ENCODE assay signal across 36 cellular contexts in the genomic region with DNA sequence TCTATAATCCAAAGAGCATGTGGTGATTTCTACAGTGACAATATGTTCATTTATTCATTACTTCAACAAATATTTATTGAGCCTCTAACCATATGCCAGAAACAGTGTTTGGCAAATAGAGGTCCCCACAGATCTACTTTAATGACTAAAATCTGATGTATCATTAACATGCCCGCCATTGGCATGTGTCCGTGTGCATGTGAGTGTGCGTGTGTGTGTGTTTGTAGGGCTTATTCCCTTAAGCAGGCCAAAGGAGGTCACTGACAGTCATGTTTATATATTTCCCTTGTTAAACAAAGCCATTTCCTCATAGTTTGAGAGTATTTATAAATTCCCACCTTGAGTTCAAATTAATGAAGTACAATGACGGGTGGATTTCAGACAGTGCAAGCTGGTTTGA.
"Had no signal": no experiment of that assay in that cellular context is flagged by ENCODE, and none has a peak within 500 bp of the region (broad histone marks: within the 10 kb centered on the region; RNA-seq: fewer than 3 reads in every experiment).

No MANE protein-coding gene starts in this region.

- H3K36me3 Mint-ChIP-seq: activated CD8-positive, alpha-beta memory T cell treated with anti-CD3 and anti-CD28 coated beads, Interleukin-2, amount 10 ng/mL, durations not matched to agents 7 days and 5 days; activated naive CD4-positive, alpha-beta T cell treated with anti-CD3 and anti-CD28 coated beads, Interleukin-2, amount 50 U/mL, for 72 hours; activated naive CD8-positive, alpha-beta T cell treated with anti-CD3 and anti-CD28 coated beads for 36 hours; WTC11 had no signal

- ATAC-seq: activated CD4-positive, alpha-beta T cell treated with anti-CD3 and anti-CD28 coated beads for 36 hours; activated CD4-positive, CD25-positive, alpha-beta regulatory T cell treated with anti-CD3 and anti-CD28 coated beads, Interleukin-2, amount 50 U/mL, for 24 hours; activated CD8-positive, alpha-beta memory T cell treated with anti-CD3 and anti-CD28 coated beads, Interleukin-2, amount 10 ng/mL, durations not matched to agents 7 days and 5 days; activated CD8-positive, alpha-beta T cell treated with anti-CD3 and anti-CD28 coated beads, Interleukin-2, amount 10 ng/mL, durations not matched to agents 7 days and 5 days; activated naive CD4-positive, alpha-beta T cell treated with anti-CD3 and anti-CD28 coated beads, Interleukin-2, amount 50 U/mL, for 72 hours; activated T-helper 17 cell treated with anti-CD3 and anti-CD28 coated beads, Interleukin-2, amount 50 U/mL, for 72 hours; body of pancreas; WTC11 had no signal

- H3K27me3 ChIP-seq: adrenal gland, body of pancreas, brain microvascular endothelial cell, breast epithelium had no signal

- H3K27ac Mint-ChIP-seq: activated CD4-positive, alpha-beta memory T cell treated with anti-CD3 and anti-CD28 coated beads, Interleukin-2, amount 10 ng/mL, durations not matched to agents 7 days and 5 days; activated CD4-positive, alpha-beta T cell treated with anti-CD3 and anti-CD28 coated beads for 36 hours; activated CD4-positive, alpha-beta T cell treated with anti-CD3 and anti-CD28 coated beads, Interleukin-2, amount 10 ng/mL, durations not matched to agents 7 days and 5 days; activated CD8-positive, alpha-beta memory T cell treated with anti-CD3 and anti-CD28 coated beads, Interleukin-2, amount 10 ng/mL, durations not matched to agents 7 days and 5 days; activated CD8-positive, alpha-beta T cell treated with anti-CD3 and anti-CD28 coated beads, Interleukin-2, amount 10 ng/mL, durations not matched to agents 7 days and 5 days; activated naive CD4-positive, alpha-beta T cell treated with anti-CD3 and anti-CD28 coated beads for 36 hours; activated naive CD4-positive, alpha-beta T cell treated with anti-CD3 and anti-CD28 coated beads, Interleukin-2, amount 50 U/mL, for 72 hours; activated naive CD8-positive, alpha-beta T cell treated with anti-CD3 and anti-CD28 coated beads for 36 hours; activated T-cell treated with anti-CD3 and anti-CD28 coated beads, Interleukin-2, amount 50 U/mL, for 24 hours; activated T-helper 1 cell treated with anti-CD3 and anti-CD28 coated beads, Interleukin-12 subunit alpha, Interleukin-12 subunit beta, Interleukin-2, Interleukin-4 antibody, amounts not matched to agents 30 ng/mL and 10 ng/mL and 1 ng/mL, durations not matched to agents 14 hours and 24 hours and 36 hours; activated T-helper 17 cell treated with anti-CD3 and anti-CD28 coated beads, Interleukin-2, amount 50 U/mL, for 72 hours; T-helper 1 cell treated with Interleukin-12 subunit alpha and Interleukin-12 subunit beta and Interleukin-4 antibody, amounts not matched to agents 30 μg/mL and 1 μg/mL, for 36 hours; T-helper 2 cell treated with Interferon-gamma antibody and Interleukin-4, amounts not matched to agents 5 μg/mL and 100 μg/mL, for 36 hours; WTC11 had no signal

- H3K4me3 Mint-ChIP-seq: activated CD4-positive, alpha-beta memory T cell treated with anti-CD3 and anti-CD28 coated beads, Interleukin-2, amount 10 ng/mL, durations not matched to agents 7 days and 5 days; activated CD4-positive, alpha-beta T cell treated with anti-CD3 and anti-CD28 coated beads for 36 hours; activated CD4-positive, alpha-beta T cell treated with anti-CD3 and anti-CD28 coated beads, Interleukin-2, amount 10 ng/mL, durations not matched to agents 7 days and 5 days; activated CD8-positive, alpha-beta memory T cell treated with anti-CD3 and anti-CD28 coated beads, Interleukin-2, amount 10 ng/mL, durations not matched to agents 7 days and 5 days; activated CD8-positive, alpha-beta T cell treated with anti-CD3 and anti-CD28 coated beads, Interleukin-2, amount 10 ng/mL, durations not matched to agents 7 days and 5 days; activated naive CD4-positive, alpha-beta T cell treated with anti-CD3 and anti-CD28 coated beads for 36 hours; activated naive CD8-positive, alpha-beta T cell treated with anti-CD3 and anti-CD28 coated beads for 36 hours; activated T-cell treated with anti-CD3 and anti-CD28 coated beads, Interleukin-2, amount 50 U/mL, for 24 hours; activated T-helper 1 cell treated with anti-CD3 and anti-CD28 coated beads, Interleukin-12 subunit alpha, Interleukin-12 subunit beta, Interleukin-2, Interleukin-4 antibody, amounts not matched to agents 30 ng/mL and 10 ng/mL and 1 ng/mL, durations not matched to agents 14 hours and 24 hours and 36 hours; activated T-helper 17 cell treated with anti-CD3 and anti-CD28 coated beads, Interleukin-2, amount 50 U/mL, for 72 hours; T-helper 1 cell treated with Interleukin-12 subunit alpha and Interleukin-12 subunit beta and Interleukin-4 antibody, amounts not matched to agents 30 μg/mL and 1 μg/mL, for 36 hours; T-helper 2 cell treated with Interferon-gamma antibody and Interleukin-4, amounts not matched to agents 5 μg/mL and 100 μg/mL, for 36 hours; WTC11 had no signal

- DNase-seq: activated CD4-positive, alpha-beta memory T cell treated with anti-CD3 and anti-CD28 coated beads, Interleukin-2, amount 10 ng/mL, durations not matched to agents 7 days and 5 days; activated CD4-positive, alpha-beta T cell treated with anti-CD3 and anti-CD28 coated beads for 1 hour; activated CD4-positive, alpha-beta T cell treated with anti-CD3 and anti-CD28 coated beads for 36 hours; activated CD4-positive, alpha-beta T cell treated with anti-CD3 and anti-CD28 coated beads for 48 hours; activated CD4-positive, alpha-beta T cell treated with anti-CD3 and anti-CD28 coated beads, Interleukin-2, amount 10 ng/mL, durations not matched to agents 7 days and 5 days; activated CD4-positive, alpha-beta T cell treated with anti-CD3 and anti-CD28 coated beads, Interleukin-2, amount 50 U/mL, for 48 hours; activated CD4-positive, CD25-positive, alpha-beta regulatory T cell; activated CD8-positive, alpha-beta memory T cell treated with anti-CD3 and anti-CD28 coated beads for 24 hours; activated CD8-positive, alpha-beta memory T cell treated with anti-CD3 and anti-CD28 coated beads, Interleukin-2, amount 10 ng/mL, durations not matched to agents 7 days and 5 days; activated CD8-positive, alpha-beta memory T cell treated with anti-CD3 and anti-CD28 coated beads, Interleukin-2, amount 50 U/mL, for 48 hours; activated CD8-positive, alpha-beta T cell treated with anti-CD3 and anti-CD28 coated beads, Interleukin-2, amount 10 ng/mL, durations not matched to agents 7 days and 5 days; activated effector memory CD4-positive, alpha-beta T cell treated with anti-CD3 and anti-CD28 coated beads, Interleukin-2, amount 50 U/mL, for 16 hours; activated gamma-delta T cell treated with Interleukin-2 at 50 U/mL for 16 hours; activated naive CD4-positive, alpha-beta T cell; activated naive CD4-positive, alpha-beta T cell treated with anti-CD3 and anti-CD28 coated beads for 36 hours; activated naive CD4-positive, alpha-beta T cell treated with anti-CD3 and anti-CD28 coated beads, Interleukin-2, amount 50 U/mL, for 16 hours; activated naive CD8-positive, alpha-beta T cell treated with anti-CD3 and anti-CD28 coated beads for 36 hours; activated T-cell treated with anti-CD3 and anti-CD28 coated beads, Interleukin-2, amount 50 U/mL, for 24 hours; activated T-cell treated with anti-CD3 and anti-CD28 coated beads, Interleukin-2, amount 50 U/mL, for 48 hours; adrenal gland; amniotic stem cell; aorta; body of pancreas; brain microvascular endothelial cell; central memory CD4-positive, alpha-beta T cell; T-helper 2 cell; T-helper 9 cell; WERI-Rb-1 had no signal

- H3K4me3 ChIP-seq: adrenal gland, body of pancreas, breast epithelium had no signal

- H3K4me1 Mint-ChIP-seq: activated CD4-positive, alpha-beta memory T cell treated with anti-CD3 and anti-CD28 coated beads, Interleukin-2, amount 10 ng/mL, durations not matched to agents 7 days and 5 days; activated CD4-positive, alpha-beta T cell treated with anti-CD3 and anti-CD28 coated beads for 36 hours; activated CD4-positive, alpha-beta T cell treated with anti-CD3 and anti-CD28 coated beads, Interleukin-2, amount 10 ng/mL, durations not matched to agents 7 days and 5 days; activated CD8-positive, alpha-beta memory T cell treated with anti-CD3 and anti-CD28 coated beads, Interleukin-2, amount 10 ng/mL, durations not matched to agents 7 days and 5 days; activated naive CD8-positive, alpha-beta T cell treated with anti-CD3 and anti-CD28 coated beads for 36 hours; activated T-helper 17 cell treated with anti-CD3 and anti-CD28 coated beads, Interleukin-2, amount 50 U/mL, for 72 hours had no signal

- H3K9me3 Mint-ChIP-seq: activated CD4-positive, alpha-beta memory T cell treated with anti-CD3 and anti-CD28 coated beads, Interleukin-2, amount 10 ng/mL, durations not matched to agents 7 days and 5 days; activated CD4-positive, alpha-beta T cell treated with anti-CD3 and anti-CD28 coated beads, Interleukin-2, amount 10 ng/mL, durations not matched to agents 7 days and 5 days; activated naive CD4-positive, alpha-beta T cell treated with anti-CD3 and anti-CD28 coated beads for 36 hours; activated naive CD8-positive, alpha-beta T cell treated with anti-CD3 and anti-CD28 coated beads for 36 hours; activated T-cell treated with anti-CD3 and anti-CD28 coated beads, Interleukin-2, amount 50 U/mL, for 24 hours; activated T-helper 1 cell treated with anti-CD3 and anti-CD28 coated beads, Interleukin-12 subunit alpha, Interleukin-12 subunit beta, Interleukin-2, Interleukin-4 antibody, amounts not matched to agents 30 ng/mL and 10 ng/mL and 1 ng/mL, durations not matched to agents 14 hours and 24 hours and 36 hours; activated T-helper 17 cell treated with anti-CD3 and anti-CD28 coated beads, Interleukin-2, amount 50 U/mL, for 72 hours; T-helper 1 cell treated with Interleukin-12 subunit alpha and Interleukin-12 subunit beta and Interleukin-4 antibody, amounts not matched to agents 30 μg/mL and 1 μg/mL, for 36 hours; T-helper 2 cell treated with Interferon-gamma antibody and Interleukin-4, amounts not matched to agents 5 μg/mL and 100 μg/mL, for 36 hours had no signal

- H3K27me3 Mint-ChIP-seq: activated CD4-positive, alpha-beta memory T cell treated with anti-CD3 and anti-CD28 coated beads, Interleukin-2, amount 10 ng/mL, durations not matched to agents 7 days and 5 days; activated CD4-positive, alpha-beta T cell treated with anti-CD3 and anti-CD28 coated beads, Interleukin-2, amount 10 ng/mL, durations not matched to agents 7 days and 5 days; activated CD8-positive, alpha-beta memory T cell treated with anti-CD3 and anti-CD28 coated beads, Interleukin-2, amount 10 ng/mL, durations not matched to agents 7 days and 5 days had no signal

- H3K27ac ChIP-seq: adrenal gland, body of pancreas, brain microvascular endothelial cell, breast epithelium, WERI-Rb-1 had no signal

- H3K36me3 ChIP-seq: adrenal gland, brain microvascular endothelial cell, breast epithelium, WERI-Rb-1 had no signal
